13 cellular contexts compared by ENCODE assay signal in the genomic region with DNA sequence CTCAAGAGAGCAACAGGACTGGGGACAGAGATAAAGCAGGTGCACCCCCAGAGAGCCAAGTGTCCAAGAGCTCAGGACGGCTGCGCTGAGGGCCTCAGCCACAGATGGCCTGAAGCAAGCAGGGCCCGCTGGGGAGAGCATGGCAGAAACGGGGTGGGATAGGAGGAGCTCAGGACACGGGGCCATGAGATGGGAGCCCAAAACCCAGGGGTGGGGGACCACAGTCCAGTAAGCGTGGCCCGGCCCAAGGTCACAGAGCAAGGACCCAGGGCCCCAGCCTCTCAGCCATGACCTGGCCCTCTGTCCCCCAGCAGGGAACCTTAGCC. TPM values are rescaled to one million over a fixed set of nuclear protein-coding genes. Genes with fewer than 3 reads are reported as not detected.
A peak's percentile ranks its signal among the peaks of the same experiment; 100 is the strongest.
DNase-seq lines count a peak whose midpoint lies in the region; ATAC-seq and TF ChIP-seq lines count a peak whose summit lies in the region.
"Had no signal": no experiment of that assay in that cellular context is flagged by ENCODE, and none has a peak within 500 bp of the region (broad histone marks: within the 10 kb centered on the region; RNA-seq: fewer than 3 reads in every experiment).

No MANE protein-coding gene starts in this region.

- peaks cover 7% of the 10 kb centered on the region for H3K4me1 Mint-ChIP-seq in T-helper 1 cell treated with Interleukin-12 subunit alpha and Interleukin-12 subunit beta and Interleukin-4 antibody, amounts not matched to agents 30 μg/mL and 1 μg/mL, for 36 hours (ENCODE audit: low read depth)

- peak overlapping the region; percentile 93 for H3K9ac ChIP-seq in mammary epithelial cell (ENCODE audit: insufficient read depth, low read length)

- H3K4me1 ChIP-seq in mammary epithelial cell (ENCODE audit: insufficient read depth, low read length) (peaks cover 65% of the 10 kb centered on the region), lower lobe of right lung (peaks cover 63% of the 10 kb centered on the region), thyroid gland (peaks cover 13 to 42% of the 10 kb centered on the region in 2 donors)

- no peak for ATAC-seq in lower lobe of right lung
- ATAC-seq in HG03097 (IDR thresholded peaks at IDR 0.05; ENCODE audit: low FRiP score, unreplicated experiment) = no peak

- in situ Hi-C loops in mammary epithelial cell (cut with MboI; ENCODE audit: low sequenced_read_pairs in 2 of 2) = loop anchor here in 1 of 2 donors (5.0 kb wide), 2 partner anchors 45 to 105 kb away; a partner anchor contains a TSS

- no peak for TF ChIP-seq POLR2A in thyroid gland (IDR thresholded peaks at IDR 0.05)

- H3K27me3 ChIP-seq in mammary epithelial cell (ENCODE audit: insufficient read depth, low read length) (no peaks in the 10 kb centered on the region), lower lobe of right lung (ENCODE audit: low read depth) (no peaks in the 10 kb centered on the region), thyroid gland (no peaks in the 10 kb centered on the region)

- H3K36me3 ChIP-seq in mammary epithelial cell (ENCODE audit: insufficient read depth, low read length) = peaks cover 26% of the 10 kb centered on the region
- peaks cover 40% of the 10 kb centered on the region for H3K36me3 ChIP-seq in lower lobe of right lung
- peaks cover 17 to 30% of the 10 kb centered on the region in 2 donors for H3K36me3 ChIP-seq in thyroid gland

- WGBS in mammary epithelial cell (ENCODE audit: low coverage, missing lambda C conversion rate) = 0% methylated on average over 4 of the region's 7 CpGs
- 85 to 86% methylated on average over 7 of the region's 7 CpGs for WGBS in thyroid gland, 2 donors

- TSS peak; percentile 81 for BruUV-seq in mammary epithelial cell (replicated peaks; lab: Mats Ljungman, UMichigan)

- H3K79me2 ChIP-seq in mammary epithelial cell (ENCODE audit: insufficient read depth, low read length) = peaks cover 35% of the 10 kb centered on the region

- no peaks in the 10 kb centered on the region for H4K20me1 ChIP-seq in mammary epithelial cell (ENCODE audit: insufficient read depth, low read length)

- H3K4me3 ChIP-seq in mammary epithelial cell (replicated peaks in 1 of 3; ENCODE audit: insufficient read depth in 1 of 3, low read depth in 2 of 3, low read length in 3 of 3) (peak overlapping the region in 2 of 3 experiments; percentile 4 to 21), lower lobe of right lung (no peak overlapping the region), thyroid gland (replicated peaks in 1 of 3) (no peak overlapping the region)

- no peak overlapping the region for H3K4me3 Mint-ChIP-seq in T-helper 1 cell treated with Interleukin-12 subunit alpha and Interleukin-12 subunit beta and Interleukin-4 antibody, amounts not matched to agents 30 μg/mL and 1 μg/mL, for 36 hours
- H3K4me3 Mint-ChIP-seq: activated B cell treated with CpG ODN at 0.5 μM for 24 hours had no signal

- H3K27ac ChIP-seq in mammary epithelial cell (ENCODE audit: insufficient read depth, low read depth, low read length) = peak overlapping the region; percentile 98
- peak overlapping the region; percentile 79 for H3K27ac ChIP-seq in lower lobe of right lung
- peak overlapping the region in 2 of 3 donors; percentile 13 to 28 for H3K27ac ChIP-seq in thyroid gland
- H3K27ac ChIP-seq: 22Rv1 had no signal

- DNase-seq in T-helper 1 cell (no peak), mammary epithelial cell (no peak), lower lobe of right lung (no peak), thyroid gland (no peak), cerebellar nuclear complex (lab: John Stamatoyannopoulos, UW) (no peak), retina (no peak)
- DNase-seq: activated B cell treated with CpG ODN at 0.5 μM for 24 hours; GF-D8; NCI-H1417 treated with DMSO at 0.1 percent for 48 hours; stimulated activated naive CD4-positive, alpha-beta T cell treated with Interleukin-2 at 50 U/mL for 16 hours had no signal

- H3K4me2 ChIP-seq in mammary epithelial cell (ENCODE audit: insufficient read depth, low read depth, low read length) = peak overlapping the region; percentile 72

- intact Hi-C loops in mammary epithelial cell (cut with micrococcal nuclease) = loop anchor here (1.0 to 5.0 kb wide), 4 partner anchors 18 to 190 kb away; a partner anchor contains a TSS
- intact Hi-C loops in lower lobe of right lung (cut with DNase I) = no loop called here
- intact Hi-C loops in thyroid gland (cut with DNase I) = no loop called here

- no peaks in the 10 kb centered on the region for H3K27me3 Mint-ChIP-seq in T-helper 1 cell treated with Interleukin-12 subunit alpha and Interleukin-12 subunit beta and Interleukin-4 antibody, amounts not matched to agents 30 μg/mL and 1 μg/mL, for 36 hours (ENCODE audit: low read depth)
- H3K27me3 Mint-ChIP-seq: activated B cell treated with CpG ODN at 0.5 μM for 24 hours had no signal

- dilution Hi-C loops in mammary epithelial cell (cut with HindIII; ENCODE audit: low sequenced_read_pairs) = loop anchor here (5.0 kb wide), 4 partner anchors 45 to 100 kb away; no protein-coding TSS in a partner anchor

- H3K36me3 Mint-ChIP-seq in T-helper 1 cell treated with Interleukin-12 subunit alpha and Interleukin-12 subunit beta and Interleukin-4 antibody, amounts not matched to agents 30 μg/mL and 1 μg/mL, for 36 hours (ENCODE audit: low read depth) = peaks cover 15% of the 10 kb centered on the region

- peak overlapping the region; percentile 45 for H3K27ac Mint-ChIP-seq in T-helper 1 cell treated with Interleukin-12 subunit alpha and Interleukin-12 subunit beta and Interleukin-4 antibody, amounts not matched to agents 30 μg/mL and 1 μg/mL, for 36 hours
- H3K27ac Mint-ChIP-seq: activated B cell treated with CpG ODN at 0.5 μM for 24 hours had no signal

- CTCF ChIA-PET in mammary epithelial cell (lab: Charles Lee; ENCODE audit: low non-redundant PET) = interaction anchor here (0.5 to 0.6 kb wide), 3 partner anchors 8 to 1787 kb away, joined by 3 to 4 read pairs (median 3); no protein-coding TSS in a partner anchor

- TF ChIP-seq CTCF in mammary epithelial cell (conservative IDR thresholded peaks at IDR 0.05 in 1 of 2, IDR thresholded peaks at IDR 0.05 in 1 of 2; ENCODE audit: extremely low read depth in 1 of 2, insufficient read depth in 1 of 2, low read depth in 1 of 2, low read length in 2 of 2) = no peak
- no peak for TF ChIP-seq CTCF in lower lobe of right lung (IDR thresholded peaks at IDR 0.05)
- no peak for TF ChIP-seq CTCF in thyroid gland (IDR thresholded peaks at IDR 0.05)

- H3K9me3 ChIP-seq in mammary epithelial cell (replicated peaks; ENCODE audit: insufficient read depth, low read length) = no peaks in the 10 kb centered on the region
- H3K9me3 ChIP-seq in lower lobe of right lung = no peaks in the 10 kb centered on the region
- no peaks in the 10 kb centered on the region for H3K9me3 ChIP-seq in thyroid gland

- no peak overlapping the region for H2AFZ ChIP-seq in mammary epithelial cell (ENCODE audit: low read depth, low read length)

- H3K9me3 Mint-ChIP-seq in T-helper 1 cell treated with Interleukin-12 subunit alpha and Interleukin-12 subunit beta and Interleukin-4 antibody, amounts not matched to agents 30 μg/mL and 1 μg/mL, for 36 hours = no peaks in the 10 kb centered on the region
- H3K9me3 Mint-ChIP-seq: activated B cell treated with CpG ODN at 0.5 μM for 24 hours had no signal

RNA-seq across cellular contexts. Expression of a gene that starts 9.5 kb away (rescaled TPM):
- total RNA-seq in mammary epithelial cell (100 to 1,000 TPM in 1 of 2 donors, 10 to 100 TPM in 1; 64.7 to 167 TPM), lower lobe of right lung (28.8 TPM), thyroid gland (10 to 100 TPM in 3 of 4 donors, 1 to 10 TPM in 1; 6.9 to 10.6 (median 10.4) TPM)
- polyA plus RNA-seq in mammary epithelial cell = 212 TPM
- polyA minus RNA-seq in mammary epithelial cell = 293 TPM

RNA-seq across cellular contexts. Expression of a gene that starts 51.2 kb away (rescaled TPM):
- total RNA-seq in mammary epithelial cell (1,000 to 10,000 TPM; 1,040 to 1,174 TPM), lower lobe of right lung (765 TPM), thyroid gland (1,000 to 10,000 TPM in 3 of 4 donors, 100 to 1,000 TPM in 1; 826 to 1,348 (median 1,271) TPM)
- 2,670 TPM for polyA plus RNA-seq in mammary epithelial cell
- 407 TPM for polyA minus RNA-seq in mammary epithelial cell

Comparison
In these comparisons a context has a peak if more than half of its experiments do, and no peak if none do; other contexts are left out.
1. H3K27ac ChIP-seq: peak in every context shown above with its lines; median percentile 98 in mammary epithelial cell; 79 in lower lobe of right lung; 20 in thyroid gland.
2. H3K4me3 ChIP-seq: peak in mammary epithelial cell (2 of 3); none in lower lobe of right lung (single experiment) and thyroid gland (0 of 3).